In genomic region chr12:47905313-47905730, GRCh38 we compare ENCODE assay signal across 8 cellular contexts. TPM values are rescaled to one million over a fixed set of nuclear protein-coding genes. Genes with fewer than 3 reads are reported as not detected.
DNase-seq lines count a peak whose midpoint lies in the region; ATAC-seq and TF ChIP-seq lines count a peak whose summit lies in the region.

No MANE protein-coding gene starts in this region.

- H3K9me3 Mint-ChIP-seq in activated CD8-positive, alpha-beta T cell treated with anti-CD3 and anti-CD28 coated beads, Interleukin-2, amount 10 ng/mL, durations not matched to agents 7 days and 5 days (ENCODE audit: insufficient read depth): no peaks in the 10 kb centered on the region

- peaks cover 47% of the 10 kb centered on the region for H3K4me1 Mint-ChIP-seq in activated CD8-positive, alpha-beta T cell treated with anti-CD3 and anti-CD28 coated beads, Interleukin-2, amount 10 ng/mL, durations not matched to agents 7 days and 5 days (ENCODE audit: low read depth)

- intact Hi-C loops in left ventricle myocardium inferior (cut with micrococcal nuclease): no loop called here

- H3K27me3 Mint-ChIP-seq in activated CD8-positive, alpha-beta T cell treated with anti-CD3 and anti-CD28 coated beads, Interleukin-2, amount 10 ng/mL, durations not matched to agents 7 days and 5 days (ENCODE audit: low read depth): peaks cover 35% of the 10 kb centered on the region

- no peak overlapping the region for H3K27ac Mint-ChIP-seq in activated CD8-positive, alpha-beta T cell treated with anti-CD3 and anti-CD28 coated beads, Interleukin-2, amount 10 ng/mL, durations not matched to agents 7 days and 5 days

- DNase-seq in CD1c-positive myeloid dendritic cell (ENCODE audit: extremely low spot score) (peak; percentile 15), HK-2 (ENCODE audit: unreplicated experiment) (peak; percentile 74), left ventricle myocardium inferior (peak; percentile 46), retinal pigment epithelial cell (ENCODE audit: low read depth) (no peak)
- no peak for DNase-seq in activated CD8-positive, alpha-beta T cell treated with anti-CD3 and anti-CD28 coated beads, Interleukin-2, amount 10 ng/mL, durations not matched to agents 7 days and 5 days

- no peak overlapping the region for H3K27ac ChIP-seq in left ventricle myocardium inferior (replicated peaks)

- no peaks in the 10 kb centered on the region for H3K9me3 ChIP-seq in left ventricle myocardium inferior (replicated peaks)

- POLR2A ChIA-PET in activated CD8-positive, alpha-beta T cell treated with anti-CD3 and anti-CD28 coated beads, Interleukin-2, amount 10 ng/mL, durations not matched to agents 7 days and 5 days (lab: Charles Lee): interaction anchor here (0.7 to 1.9 kb wide), 10 partner anchors 9 to 177 kb away, joined by 3 to 10 read pairs (median 3); no protein-coding TSS in a partner anchor

- H3K4me3 ChIP-seq in left ventricle myocardium inferior (peak overlapping the region; percentile 68), retinal pigment epithelial cell (ENCODE audit: low read length) (peak overlapping the region; percentile 61)

- CTCF ChIA-PET in activated CD8-positive, alpha-beta T cell treated with anti-CD3 and anti-CD28 coated beads, Interleukin-2, amount 10 ng/mL, durations not matched to agents 7 days and 5 days (lab: Charles Lee): interaction anchor here (0.6 to 2.8 kb wide), 32 partner anchors 8 to 706 kb away, joined by 3 to 25 read pairs (median 4); partner anchors contain the start of genes ASB8, SLC48A1 and TMEM106C

- TF ChIP-seq CTCF in left ventricle myocardium inferior (IDR thresholded peaks at IDR 0.05; ENCODE audit: borderline replicate concordance) (peak; percentile 59), retinal pigment epithelial cell (conservative IDR thresholded peaks at IDR 0.05; ENCODE audit: low read depth, low read length) (peak; percentile 53)

- peak overlapping the region; percentile 81 for H3K4me3 Mint-ChIP-seq in activated CD8-positive, alpha-beta T cell treated with anti-CD3 and anti-CD28 coated beads, Interleukin-2, amount 10 ng/mL, durations not matched to agents 7 days and 5 days

- no peaks in the 10 kb centered on the region for H3K36me3 ChIP-seq in left ventricle myocardium inferior

- peak; percentile 27 for ATAC-seq in GM19035 (IDR thresholded peaks at IDR 0.05; ENCODE audit: unreplicated experiment)
- peak; percentile 10 for ATAC-seq in activated CD8-positive, alpha-beta T cell treated with anti-CD3 and anti-CD28 coated beads, Interleukin-2, amount 10 ng/mL, durations not matched to agents 7 days and 5 days
- ATAC-seq in GM19328 (IDR thresholded peaks at IDR 0.05; ENCODE audit: unreplicated experiment): no peak
- no peak for ATAC-seq in GM18520 (IDR thresholded peaks at IDR 0.05; ENCODE audit: unreplicated experiment)

- peaks cover 34% of the 10 kb centered on the region for H3K4me1 ChIP-seq in left ventricle myocardium inferior

- peaks cover 2% of the 10 kb centered on the region for H3K36me3 Mint-ChIP-seq in activated CD8-positive, alpha-beta T cell treated with anti-CD3 and anti-CD28 coated beads, Interleukin-2, amount 10 ng/mL, durations not matched to agents 7 days and 5 days (ENCODE audit: low read depth)

- H3K27me3 ChIP-seq in left ventricle myocardium inferior (ENCODE audit: low read depth): peaks cover 42% of the 10 kb centered on the region

RNA-seq across cellular contexts. Expression of gene VDR, which starts 0.5 kb away (rescaled TPM):
- total RNA-seq in activated CD8-positive, alpha-beta T cell treated with anti-CD3 and anti-CD28 coated beads, Interleukin-2, amount 10 ng/mL, durations not matched to agents 7 days and 5 days: 10 to 100 TPM; 13.2 to 14.5 TPM
- total RNA-seq in left ventricle myocardium inferior: 0.33 TPM

RNA-seq across cellular contexts. Expression of gene TMEM106C, which starts 58.1 kb away (rescaled TPM):
- total RNA-seq in activated CD8-positive, alpha-beta T cell treated with anti-CD3 and anti-CD28 coated beads, Interleukin-2, amount 10 ng/mL, durations not matched to agents 7 days and 5 days: 100 to 1,000 TPM; 139 to 140 TPM
- 48.1 TPM for total RNA-seq in left ventricle myocardium inferior

Comparison
In these comparisons a context has a peak if more than half of its experiments do, and no peak if none do; other contexts are left out.
1. DNase-seq: peak in CD1c-positive myeloid dendritic cell (single experiment), HK-2 (single experiment) and left ventricle myocardium inferior (single experiment); none in activated CD8-positive, alpha-beta T cell treated with anti-CD3 and anti-CD28 coated beads, Interleukin-2, amount 10 ng/mL, durations not matched to agents 7 days and 5 days (single experiment) and retinal pigment epithelial cell (single experiment).
2. ATAC-seq: peak in GM19035 (single experiment) and activated CD8-positive, alpha-beta T cell treated with anti-CD3 and anti-CD28 coated beads, Interleukin-2, amount 10 ng/mL, durations not matched to agents 7 days and 5 days (single experiment); none in GM19328 (single experiment) and GM18520 (single experiment).
3. RNA of gene VDR, which starts 0.5 kb away (total RNA-seq): 13.2 to 14.5 TPM in activated CD8-positive, alpha-beta T cell treated with anti-CD3 and anti-CD28 coated beads, Interleukin-2, amount 10 ng/mL, durations not matched to agents 7 days and 5 days; 0.33 TPM in left ventricle myocardium inferior (single experiment); every median in the first group is over 10 times any median in the second.